16 cellular contexts compared by ENCODE assay signal in genomic region chr5:169183581-169183980, GRCh38.
DNase-seq lines count a peak whose midpoint lies in the region; ATAC-seq and TF ChIP-seq lines count a peak whose summit lies in the region.
"Had no signal": no experiment of that assay in that cellular context is flagged by ENCODE, and none has a peak within 500 bp of the region (broad histone marks: within the 10 kb centered on the region; RNA-seq: fewer than 3 reads in every experiment).

No MANE protein-coding gene starts in this region.

- TF ChIP-seq CTCF in spleen (IDR thresholded peaks at IDR 0.05 in 8 of 11, conservative IDR thresholded peaks at IDR 0.05 in 3 of 11) = no peak

- H3K9me3 ChIP-seq in spleen = no peaks in the 10 kb centered on the region
- H3K9me3 ChIP-seq: Peyer's patch had no signal

- no peak overlapping the region for H3K27ac ChIP-seq in spleen
- H3K27ac ChIP-seq: Peyer's patch had no signal

- TF ChIP-seq POLR2A in spleen (IDR thresholded peaks at IDR 0.05) = no peak

- no peaks in the 10 kb centered on the region for H3K36me3 ChIP-seq in spleen
- H3K36me3 ChIP-seq: Peyer's patch had no signal

- intact Hi-C loops in spleen (cut with DNase I; ENCODE audit: low total_unique reads) = no loop called here

- peak; percentile 84 for ATAC-seq in SK-N-SH treated with all-trans-retinoic acid at 6 μM for 48 hours
- ATAC-seq in HG02870 (IDR thresholded peaks at IDR 0.05; ENCODE audit: unreplicated experiment) = no peak
- no peak for ATAC-seq in HG03175 (IDR thresholded peaks at IDR 0.05; ENCODE audit: unreplicated experiment)

- H3K4me3 ChIP-seq in spleen = no peak overlapping the region
- H3K4me3 ChIP-seq: Peyer's patch had no signal

- H3K4me1 ChIP-seq in spleen = no peaks in the 10 kb centered on the region
- H3K4me1 ChIP-seq: Peyer's patch had no signal

- H3K27me3 ChIP-seq in spleen (replicated peaks in 1 of 7) = no peaks in the 10 kb centered on the region
- H3K27me3 ChIP-seq: Peyer's patch had no signal

- DNase-seq in GM03348 (ENCODE audit: low spot score) (peak; percentile 83), fibroblast of gingiva (ENCODE audit: low read depth) (peak; percentile 59), activated gamma-delta T cell (lab: John Stamatoyannopoulos, UW) (no peak), spleen (no peak)
- DNase-seq: COR-L47, DMS153, GOT3, NCI-H1930, NCI-H2171 treated with DMSO at 0.1 percent for 48 hours, NCI-H510A, Peyer's patch, SHP77, SW 1271 had no signal

TF ChIP-seq in SK-N-SH treated with all-trans-retinoic acid at 6 μM for 48 hours, 23 proteins besides CTCF, POLR2A, EP300 and RAD21:
- TF ChIP-seq OSR1 (CRISPR knock-in tag; IDR thresholded peaks at IDR 0.05) = no peak
- no peak for TF ChIP-seq ZNF565 (CRISPR knock-in tag; conservative IDR thresholded peaks at IDR 0.05; ENCODE audit: low read depth)
- TF ChIP-seq CREB5 (CRISPR knock-in tag; IDR thresholded peaks at IDR 0.05; ENCODE audit: low read depth) = no peak
- TF ChIP-seq ISL1 (CRISPR knock-in tag; IDR thresholded peaks at IDR 0.05) = no peak
- TF ChIP-seq ARNTL (CRISPR knock-in tag; IDR thresholded peaks at IDR 0.05; ENCODE audit: borderline replicate concordance, low read depth) = no peak
- no peak for TF ChIP-seq ZC3H10 (CRISPR knock-in tag; IDR thresholded peaks at IDR 0.05)
- no peak for TF ChIP-seq TCF4 (CRISPR knock-in tag; IDR thresholded peaks at IDR 0.05; ENCODE audit: borderline replicate concordance)
- TF ChIP-seq CSRNP3 (CRISPR knock-in tag; IDR thresholded peaks at IDR 0.05) = no peak
- TF ChIP-seq SNAI2 (CRISPR knock-in tag; IDR thresholded peaks at IDR 0.05) = no peak
- no peak for TF ChIP-seq TOX (CRISPR knock-in tag; IDR thresholded peaks at IDR 0.05; ENCODE audit: borderline replicate concordance)
TF ChIP-seq in SK-N-SH treated with all-trans-retinoic acid at 6 μM for 48 hours: peak in this region for 0.

Comparison
In these comparisons a context has a peak if more than half of its experiments do, and no peak if none do; other contexts are left out.
1. DNase-seq: peak in GM03348 (single experiment) and fibroblast of gingiva (single experiment); none in activated gamma-delta T cell (single experiment) and spleen (single experiment).